Comparison of ENCODE assay signal across 1 cellular context in the genomic region with DNA sequence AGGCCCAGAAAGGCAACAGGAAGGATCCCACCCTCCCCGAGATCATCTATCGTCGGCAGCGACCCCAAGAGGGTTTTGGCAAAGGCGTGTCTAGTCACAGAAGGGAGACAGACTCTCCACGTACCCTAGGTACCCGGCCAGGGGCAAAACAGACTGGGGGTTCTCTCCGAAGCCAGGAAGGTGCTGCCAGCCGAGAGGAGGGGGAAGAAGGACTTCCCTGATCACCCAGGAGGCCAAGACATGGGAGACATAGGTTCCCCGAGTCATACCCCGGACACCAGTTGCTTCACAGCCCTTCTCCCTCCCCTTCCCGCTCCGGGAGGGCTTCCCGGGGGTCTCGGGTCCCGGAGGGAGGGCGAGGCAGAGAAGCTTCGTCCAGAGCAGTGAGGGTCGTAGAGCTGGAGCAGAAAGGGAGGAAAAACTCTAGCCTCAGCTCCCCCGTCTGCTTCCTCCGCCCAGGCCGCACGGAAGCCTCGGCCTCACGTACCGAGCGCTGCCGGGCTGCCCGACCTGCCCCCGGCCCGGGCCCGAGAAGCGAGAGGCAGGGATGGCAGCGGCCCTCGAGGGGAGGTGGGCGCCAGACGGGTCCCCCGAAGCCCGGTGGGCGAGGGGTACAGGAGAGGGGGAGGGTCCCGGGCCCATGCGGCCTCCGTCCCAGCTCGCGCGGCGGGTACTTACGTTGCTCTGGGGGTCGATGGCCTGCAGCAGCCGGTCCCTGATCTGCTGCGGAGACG.
TF ChIP-seq lines count a peak whose summit lies in the region.

No MANE protein-coding gene starts in this region.

TF ChIP-seq in HCT116, 20 proteins besides CTCF, POLR2A, EP300 and RAD21:
- TF ChIP-seq, protein P1, sequence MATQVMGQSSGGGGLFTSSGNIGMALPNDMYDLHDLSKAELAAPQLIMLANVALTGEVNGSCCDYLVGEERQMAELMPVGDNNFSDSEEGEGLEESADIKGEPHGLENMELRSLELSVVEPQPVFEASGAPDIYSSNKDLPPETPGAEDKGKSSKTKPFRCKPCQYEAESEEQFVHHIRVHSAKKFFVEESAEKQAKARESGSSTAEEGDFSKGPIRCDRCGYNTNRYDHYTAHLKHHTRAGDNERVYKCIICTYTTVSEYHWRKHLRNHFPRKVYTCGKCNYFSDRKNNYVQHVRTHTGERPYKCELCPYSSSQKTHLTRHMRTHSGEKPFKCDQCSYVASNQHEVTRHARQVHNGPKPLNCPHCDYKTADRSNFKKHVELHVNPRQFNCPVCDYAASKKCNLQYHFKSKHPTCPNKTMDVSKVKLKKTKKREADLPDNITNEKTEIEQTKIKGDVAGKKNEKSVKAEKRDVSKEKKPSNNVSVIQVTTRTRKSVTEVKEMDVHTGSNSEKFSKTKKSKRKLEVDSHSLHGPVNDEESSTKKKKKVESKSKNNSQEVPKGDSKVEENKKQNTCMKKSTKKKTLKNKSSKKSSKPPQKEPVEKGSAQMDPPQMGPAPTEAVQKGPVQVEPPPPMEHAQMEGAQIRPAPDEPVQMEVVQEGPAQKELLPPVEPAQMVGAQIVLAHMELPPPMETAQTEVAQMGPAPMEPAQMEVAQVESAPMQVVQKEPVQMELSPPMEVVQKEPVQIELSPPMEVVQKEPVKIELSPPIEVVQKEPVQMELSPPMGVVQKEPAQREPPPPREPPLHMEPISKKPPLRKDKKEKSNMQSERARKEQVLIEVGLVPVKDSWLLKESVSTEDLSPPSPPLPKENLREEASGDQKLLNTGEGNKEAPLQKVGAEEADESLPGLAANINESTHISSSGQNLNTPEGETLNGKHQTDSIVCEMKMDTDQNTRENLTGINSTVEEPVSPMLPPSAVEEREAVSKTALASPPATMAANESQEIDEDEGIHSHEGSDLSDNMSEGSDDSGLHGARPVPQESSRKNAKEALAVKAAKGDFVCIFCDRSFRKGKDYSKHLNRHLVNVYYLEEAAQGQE (IDR thresholded peaks at IDR 0.05; ENCODE audit: low read depth): no peak
- TF ChIP-seq ZFX (IDR thresholded peaks at IDR 0.05) (peak; percentile 100), SP1 (IDR thresholded peaks at IDR 0.05; ENCODE audit: low read depth) (no peak)
